In the genomic region with DNA sequence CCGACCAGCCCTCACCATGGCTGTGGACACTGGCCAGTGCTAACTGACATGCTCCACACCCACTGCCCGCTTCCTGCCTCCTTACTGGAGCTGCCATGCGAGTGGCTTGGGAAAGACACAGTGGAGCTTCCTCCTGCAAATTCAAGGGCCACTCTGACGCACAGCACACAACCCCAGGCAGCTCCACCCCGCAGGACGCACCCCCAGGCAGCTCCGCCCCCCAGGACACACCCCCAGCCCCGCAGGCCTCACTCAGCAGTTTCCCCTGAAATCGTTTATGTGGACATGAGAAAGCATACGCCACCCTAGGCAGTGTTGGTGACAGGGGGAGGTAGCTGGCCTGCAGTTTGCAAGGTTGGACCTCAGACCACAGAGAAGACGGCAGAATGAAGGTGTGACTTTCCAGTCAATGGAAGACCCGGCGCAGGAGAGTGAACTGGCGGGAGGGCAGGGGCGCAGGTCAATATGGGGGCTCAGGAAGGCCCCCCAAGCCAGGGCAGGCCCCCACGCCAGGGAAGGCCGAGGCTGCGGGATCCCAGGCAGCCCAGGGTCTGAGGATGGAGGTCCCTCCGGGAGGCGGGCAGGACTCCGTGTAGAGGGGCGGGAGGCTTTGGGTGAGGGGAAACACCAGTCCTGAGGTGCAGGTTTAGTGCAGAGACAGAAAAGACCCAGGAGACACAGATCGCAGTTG, we compare ENCODE assay signal across 11 cellular contexts. TPM values are rescaled to one million over a fixed set of nuclear protein-coding genes. Genes with fewer than 3 reads are reported as not detected.
DNase-seq lines count a peak whose midpoint lies in the region; ATAC-seq and TF ChIP-seq lines count a peak whose summit lies in the region.
"Had no signal": no experiment of that assay in that cellular context is flagged by ENCODE, and none has a peak within 500 bp of the region (broad histone marks: within the 10 kb centered on the region; RNA-seq: fewer than 3 reads in every experiment).

No MANE protein-coding gene starts in this region.

- no peaks in the 10 kb centered on the region for H3K27me3 ChIP-seq in CD4-positive, CD25-positive, alpha-beta regulatory T cell (ENCODE audit: control insufficient read depth, insufficient read depth, low read length)
- H3K27me3 ChIP-seq in dorsolateral prefrontal cortex = no peaks in the 10 kb centered on the region
- H3K27me3 ChIP-seq: SJSA1 had no signal

- H3K9me3 Mint-ChIP-seq in CD4-positive, CD25-positive, alpha-beta regulatory T cell = no peaks in the 10 kb centered on the region
- H3K9me3 Mint-ChIP-seq in immature natural killer cell = peaks cover 0 to 2% (median 0%) of the 10 kb centered on the region in 6 donors
- H3K9me3 Mint-ChIP-seq in osteocyte (ENCODE audit: unreplicated experiment) = no peaks in the 10 kb centered on the region

- H3K4me1 Mint-ChIP-seq in CD4-positive, CD25-positive, alpha-beta regulatory T cell = peaks cover 12 to 36% (median 21%) of the 10 kb centered on the region in 4 donors
- peaks cover 32% of the 10 kb centered on the region for H3K4me1 Mint-ChIP-seq in T-helper 17 cell
- peaks cover 95 to 96% of the 10 kb centered on the region in 2 donors for H3K4me1 Mint-ChIP-seq in immature natural killer cell
- H3K4me1 Mint-ChIP-seq in osteocyte (ENCODE audit: unreplicated experiment) = peaks cover 15% of the 10 kb centered on the region

- peaks cover 11% of the 10 kb centered on the region for H3K4me1 ChIP-seq in CD4-positive, CD25-positive, alpha-beta regulatory T cell (ENCODE audit: control insufficient read depth, insufficient read depth, low read length, poor library complexity, severe bottlenecking)
- H3K4me1 ChIP-seq: SJSA1 had no signal

- H3K4me3 ChIP-seq in CD4-positive, CD25-positive, alpha-beta regulatory T cell (ENCODE audit: low read depth, low read length) = no peak overlapping the region
- no peak overlapping the region for H3K4me3 ChIP-seq in dorsolateral prefrontal cortex
- H3K4me3 ChIP-seq: SJSA1 had no signal

- H3K27ac Mint-ChIP-seq in CD4-positive, CD25-positive, alpha-beta regulatory T cell = no peak overlapping the region
- H3K27ac Mint-ChIP-seq in T-helper 17 cell (no peak overlapping the region), immature natural killer cell (peak overlapping the region; percentile 96 to 100 (median 98)), osteocyte (ENCODE audit: unreplicated experiment) (no peak overlapping the region)

- H3K9me3 ChIP-seq in CD4-positive, CD25-positive, alpha-beta regulatory T cell (ENCODE audit: control insufficient read depth in 2 of 2, low read length in 2 of 2) = no peaks in the 10 kb centered on the region
- no peaks in the 10 kb centered on the region for H3K9me3 ChIP-seq in T-helper 17 cell (ENCODE audit: control insufficient read depth, low read length, poor library complexity, severe bottlenecking)

- TF ChIP-seq POLR2A in GM19193 (IDR thresholded peaks at IDR 0.05; ENCODE audit: extremely low read depth, insufficient read depth, insufficient read length) = peak; percentile 36

- peak; percentile 36 to 38 for ATAC-seq in CD4-positive, CD25-positive, alpha-beta regulatory T cell (ENCODE audit: low read depth in 2 of 2)
- peak; percentile 68 for ATAC-seq in T-helper 17 cell

- peak in 1 of 3 donors; percentile 46 for DNase-seq in CD4-positive, CD25-positive, alpha-beta regulatory T cell
- DNase-seq in T-helper 17 cell (no peak), immature natural killer cell (peak; percentile 87 to 90 (median 89)), osteocyte (ENCODE audit: extremely low spot score, unreplicated experiment) (no peak), HPDE6-E6E7 (ENCODE audit: extremely low spot score) (no peak), dorsolateral prefrontal cortex (no peak), EL (no peak)
- DNase-seq: kidney; stimulated activated CD4-positive, alpha-beta T cell treated with anti-CD3 and anti-CD28 coated beads, Interleukin-4, amount 100 ng/mL, for 4 hours had no signal

- H3K36me3 ChIP-seq in CD4-positive, CD25-positive, alpha-beta regulatory T cell (ENCODE audit: control insufficient read depth, insufficient read depth, low read length) = peaks cover 10% of the 10 kb centered on the region

- TF ChIP-seq CTCF in osteocyte (IDR thresholded peaks at IDR 0.05) = no peak
- TF ChIP-seq CTCF in dorsolateral prefrontal cortex (IDR thresholded peaks at IDR 0.05 in 54 of 56, conservative IDR thresholded peaks at IDR 0.05 in 2 of 56; ENCODE audit: low read depth in 1 of 56, partially characterized antibody in 56 of 56) = no peak

- no peak overlapping the region for H3K4me3 Mint-ChIP-seq in CD4-positive, CD25-positive, alpha-beta regulatory T cell
- H3K4me3 Mint-ChIP-seq in T-helper 17 cell (peak overlapping the region; percentile 9), immature natural killer cell (peak overlapping the region; percentile 80 to 94 (median 84)), osteocyte (ENCODE audit: unreplicated experiment) (no peak overlapping the region)

- intact Hi-C loops in dorsolateral prefrontal cortex (cut with DNase I) = no loop called here

- no peaks in the 10 kb centered on the region for H3K27me3 Mint-ChIP-seq in CD4-positive, CD25-positive, alpha-beta regulatory T cell
- H3K27me3 Mint-ChIP-seq in T-helper 17 cell (no peaks in the 10 kb centered on the region), immature natural killer cell (ENCODE audit: low read depth in 3 of 3) (peaks cover 34 to 42% (median 39%) of the 10 kb centered on the region in 3 donors), osteocyte (ENCODE audit: unreplicated experiment) (no peaks in the 10 kb centered on the region)

- no peak overlapping the region for H3K27ac ChIP-seq in CD4-positive, CD25-positive, alpha-beta regulatory T cell (ENCODE audit: insufficient read depth, low read length, poor library complexity, severe bottlenecking)
- H3K27ac ChIP-seq in dorsolateral prefrontal cortex = peak overlapping the region in 2 of 59 donors; percentile 27 to 73
- H3K27ac ChIP-seq: SJSA1 had no signal

- peaks cover 7% of the 10 kb centered on the region for H3K36me3 Mint-ChIP-seq in CD4-positive, CD25-positive, alpha-beta regulatory T cell
- H3K36me3 Mint-ChIP-seq in T-helper 17 cell (ENCODE audit: low read depth) (peaks cover 3% of the 10 kb centered on the region), immature natural killer cell (peaks cover 7 to 25% (median 11%) of the 10 kb centered on the region in 3 donors), osteocyte (ENCODE audit: unreplicated experiment) (peaks cover 2% of the 10 kb centered on the region)

RNA-seq across cellular contexts. Expression of a gene that starts 21.6 kb away (rescaled TPM):
- 34.7 TPM for total RNA-seq in CD4-positive, CD25-positive, alpha-beta regulatory T cell
- 10 to 100 TPM; 21.4 to 29.6 (median 24.2) TPM for polyA plus RNA-seq in CD4-positive, CD25-positive, alpha-beta regulatory T cell
- total RNA-seq in T-helper 17 cell (10 to 100 TPM; 23.4 to 24.8 TPM), osteocyte (37.9 and 39.9 TPM in 2 replicates), dorsolateral prefrontal cortex (10 to 100 TPM; 24.4 to 66.5 (median 41.3) TPM)
- 100 to 1,000 TPM; 107 to 255 (median 144) TPM for polyA plus RNA-seq in immature natural killer cell

RNA-seq across cellular contexts. Expression of a gene that starts 57.0 kb away (rescaled TPM):
- total RNA-seq in CD4-positive, CD25-positive, alpha-beta regulatory T cell = not detected
- under 1 TPM in 1 of 4 donors, not detected in 3; 0.27 TPM for polyA plus RNA-seq in CD4-positive, CD25-positive, alpha-beta regulatory T cell
- total RNA-seq in T-helper 17 cell = not detected
- polyA plus RNA-seq in immature natural killer cell = not detected
- total RNA-seq in osteocyte = not detected in 2 replicates
- under 1 TPM in 10 of 120 experiments, not detected in 110; 0.14 to 0.56 (median 0.19) TPM for total RNA-seq in dorsolateral prefrontal cortex
- total RNA-seq: SJSA1 had no signal

Comparison
In these comparisons a context has a peak if more than half of its experiments do, and no peak if none do; other contexts are left out.
1. DNase-seq: peak in immature natural killer cell (3 of 3); none in T-helper 17 cell (0 of 3), osteocyte (single experiment), HPDE6-E6E7 (single experiment), dorsolateral prefrontal cortex (0 of 10) and EL (single experiment).
2. H3K27ac Mint-ChIP-seq: peak in immature natural killer cell (6 of 6); none in CD4-positive, CD25-positive, alpha-beta regulatory T cell (0 of 3), T-helper 17 cell (single experiment) and osteocyte (single experiment).
3. H3K4me3 Mint-ChIP-seq: peak in T-helper 17 cell (single experiment) and immature natural killer cell (5 of 5); none in CD4-positive, CD25-positive, alpha-beta regulatory T cell (0 of 4) and osteocyte (single experiment).